21 cellular contexts compared by ENCODE assay signal in the genomic region with DNA sequence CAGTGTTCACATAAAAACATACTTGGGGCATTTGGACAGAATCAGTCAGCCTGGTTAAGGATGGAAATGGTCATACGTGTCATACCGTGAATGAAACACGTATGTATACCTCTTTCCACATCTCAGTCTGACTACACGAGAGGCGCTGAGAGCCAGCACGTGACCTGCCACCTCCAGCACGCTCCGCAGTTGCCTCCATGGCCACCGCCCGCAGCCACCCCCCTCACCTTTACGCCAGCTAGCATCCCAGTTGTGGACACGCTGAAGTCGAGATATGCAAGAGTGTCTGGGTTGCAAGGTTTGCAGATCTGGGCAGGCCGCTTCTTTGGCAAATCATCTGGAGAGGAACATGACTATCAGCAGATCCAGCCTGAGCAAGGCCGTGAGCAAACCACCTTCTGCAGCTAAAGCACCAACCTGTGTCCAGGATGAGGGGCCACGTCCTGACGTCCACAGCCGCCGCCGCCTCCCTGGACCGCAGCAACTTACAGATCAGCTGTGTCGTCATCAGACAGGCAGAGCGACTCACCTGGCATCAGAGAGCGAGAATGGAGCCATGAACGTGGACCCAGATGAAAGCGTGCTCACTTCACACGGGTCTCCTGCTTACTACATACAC.
"Had no signal": no experiment of that assay in that cellular context is flagged by ENCODE, and none has a peak within 500 bp of the region (broad histone marks: within the 10 kb centered on the region; RNA-seq: fewer than 3 reads in every experiment).

No MANE protein-coding gene starts in this region.

- DNase-seq: activated CD4-positive, alpha-beta memory T cell treated with anti-CD3 and anti-CD28 coated beads, Interleukin-2, amount 10 ng/mL, durations not matched to agents 7 days and 5 days; activated CD4-positive, alpha-beta T cell treated with anti-CD3 and anti-CD28 coated beads, Interleukin-2, amount 10 ng/mL, durations not matched to agents 24 days and 14 days; activated naive CD8-positive, alpha-beta T cell treated with anti-CD3 and anti-CD28 coated beads, Interleukin-2, amount 50 U/mL, for 24 hours; activated T-cell treated with anti-CD3 and anti-CD28 coated beads, Interleukin-2, amount 50 U/mL, for 1 hour; amygdala; central memory CD4-positive, alpha-beta T cell; esophagus squamous epithelium; foreskin melanocyte; left lung; lower lobe of right lung; mesenchymal stem cell; natural killer cell; ovary; stimulated activated CD4-positive, alpha-beta T cell treated with anti-CD3 and anti-CD28 coated beads, Interleukin-4, amount 100 ng/mL, for 24 hours; T-helper 1 cell; thyroid gland had no signal

- ATAC-seq: activated naive CD8-positive, alpha-beta T cell treated with anti-CD3 and anti-CD28 coated beads, Interleukin-2, amount 50 U/mL, for 24 hours; left lung; lower lobe of right lung; natural killer cell; stimulated activated effector memory CD8-positive, alpha-beta T cell treated with anti-CD3 and anti-CD28 coated beads, Interleukin-12 subunit alpha, Interleukin-12 subunit beta, amount 100 ng/mL, for 72 hours had no signal

- H3K4me1 ChIP-seq: left lung, lower lobe of right lung, right lobe of liver, thyroid gland had no signal

- H3K4me3 ChIP-seq: esophagus squamous epithelium, left lung, lower lobe of right lung, ovary, right lobe of liver, skin epidermis, thyroid gland had no signal

- H3K36me3 ChIP-seq: neutrophil, ovary had no signal

- H3K27ac ChIP-seq: epithelial cell of prostate, esophagus squamous epithelium, left lung, lower lobe of right lung, neutrophil, ovary, right lobe of liver, skin epidermis, thyroid gland had no signal

- H3K9me3 ChIP-seq: esophagus squamous epithelium, left lung, lower lobe of right lung, neutrophil, ovary, right lobe of liver, thyroid gland had no signal

- H3K27me3 ChIP-seq: esophagus squamous epithelium, left lung, neutrophil, ovary, right lobe of liver, thyroid gland had no signal
